26 cellular contexts compared by ENCODE assay signal in the genomic region with DNA sequence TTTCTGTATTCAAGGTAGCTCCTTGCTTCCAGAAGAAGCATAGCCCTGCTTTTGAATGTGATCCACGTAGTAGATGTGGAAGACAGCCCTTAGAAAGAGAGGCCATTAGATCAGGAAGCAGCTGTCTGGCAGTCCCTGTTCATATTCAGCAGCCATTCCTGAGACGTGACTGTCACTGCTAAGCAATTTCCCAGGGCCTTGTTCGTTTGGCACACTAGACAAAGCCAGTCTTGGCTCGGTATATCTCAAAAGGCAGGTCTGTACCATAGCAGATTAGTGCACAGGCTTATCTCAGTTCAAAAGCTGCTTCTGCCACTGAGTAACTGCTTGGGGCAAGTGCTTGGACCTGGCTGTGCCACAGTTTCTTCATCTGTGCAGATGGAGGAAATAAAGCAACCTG.
DNase-seq lines count a peak whose midpoint lies in the region; ATAC-seq and TF ChIP-seq lines count a peak whose summit lies in the region.
"Had no signal": no experiment of that assay in that cellular context is flagged by ENCODE, and none has a peak within 500 bp of the region (broad histone marks: within the 10 kb centered on the region; RNA-seq: fewer than 3 reads in every experiment).

No MANE protein-coding gene starts in this region.

- no peaks in the 10 kb centered on the region for H3K27me3 ChIP-seq in GM23338 (ENCODE audit: insufficient read depth)
- no peaks in the 10 kb centered on the region for H3K27me3 ChIP-seq in neural progenitor cell
- H3K27me3 ChIP-seq in left lung, result no peaks in the 10 kb centered on the region
- H3K27me3 ChIP-seq: adrenal gland, BLaER1, gastroesophageal sphincter, upper lobe of right lung had no signal

- no peak for TF ChIP-seq POLR2A in erythroblast (IDR thresholded peaks at IDR 0.05; ENCODE audit: low read length)

- no peaks in the 10 kb centered on the region; the same call in 2 of the 3 replicates for H3K9me3 Mint-ChIP-seq in GM23338
- no peaks in the 10 kb centered on the region for H3K9me3 Mint-ChIP-seq in neural progenitor cell
- H3K9me3 Mint-ChIP-seq: activated CD4-positive, alpha-beta memory T cell treated with anti-CD3 and anti-CD28 coated beads for 36 hours; natural killer cell treated with Interleukin-12 subunit alpha and Interleukin-12 subunit beta and Interleukin-15 and Interleukin-18, amount 100 ng/mL, for 72 hours had no signal

- intact Hi-C loops in left lung (cut with DNase I), result no loop called here

- H3K9ac ChIP-seq in neural progenitor cell, result no peak overlapping the region
- H3K9ac ChIP-seq: BLaER1 had no signal

- H3K36me3 ChIP-seq in GM23338 (ENCODE audit: insufficient read depth), result no peaks in the 10 kb centered on the region
- no peaks in the 10 kb centered on the region for H3K36me3 ChIP-seq in neural progenitor cell
- H3K36me3 ChIP-seq in left lung, result no peaks in the 10 kb centered on the region
- H3K36me3 ChIP-seq: adrenal gland, BLaER1, gastroesophageal sphincter, SJSA1, upper lobe of right lung had no signal

- H3K79me2 ChIP-seq in GM23338 (replicated peaks; ENCODE audit: insufficient read depth) (no peaks in the 10 kb centered on the region), neural progenitor cell (ENCODE audit: low read depth) (no peaks in the 10 kb centered on the region)

- peak; percentile 31 for DNase-seq in DMS53 (lab: John Stamatoyannopoulos, UW)
- no peak for DNase-seq in DMS53 treated with DMSO at 0.1 percent for 48 hours (lab: John Stamatoyannopoulos, UW; ENCODE audit: unreplicated experiment)
- DNase-seq in GM23338 (ENCODE audit: low spot score), result no peak
- peak; percentile 63 to 81 for DNase-seq in erythroblast (lab: John Stamatoyannopoulos, UW)
- no peak for DNase-seq in neural progenitor cell (ENCODE audit: low spot score)
- DNase-seq in left lung, result no peak
- DNase-seq: activated CD4-positive, alpha-beta memory T cell treated with anti-CD3 and anti-CD28 coated beads for 36 hours; activated gamma-delta T cell treated with Interleukin-2 at 50 U/mL for 16 hours; activated T-cell treated with anti-CD3 and anti-CD28 coated beads for 4 hours; adrenal gland; Caco-2; dermis blood vessel endothelial cell; NCI-H1417 treated with DMSO at 0.1 percent for 48 hours; NCI-H2171 treated with DMSO at 0.1 percent for 48 hours; NCI-H774; stimulated activated CD4-positive, alpha-beta T cell treated with anti-CD3 and anti-CD28 coated beads, Interleukin-4, amount 100 ng/mL, for 1 hour; stimulated activated naive CD8-positive, alpha-beta T cell treated with anti-CD3 and anti-CD28 coated beads, Interleukin-15, amount 100 ng/mL, for 72 hours; T-helper 2 cell; upper lobe of right lung had no signal

- H3K4me3 Mint-ChIP-seq in GM23338 (no peak overlapping the region), neural progenitor cell (no peak overlapping the region)
- H3K4me3 Mint-ChIP-seq: activated CD4-positive, alpha-beta memory T cell treated with anti-CD3 and anti-CD28 coated beads for 36 hours; natural killer cell treated with Interleukin-12 subunit alpha and Interleukin-12 subunit beta and Interleukin-15 and Interleukin-18, amount 100 ng/mL, for 72 hours; stimulated activated naive CD8-positive, alpha-beta T cell treated with anti-CD3 and anti-CD28 coated beads, Interleukin-15, amount 100 ng/mL, for 72 hours had no signal

- no peak overlapping the region for H3K4me3 ChIP-seq in GM23338
- H3K4me3 ChIP-seq in neural progenitor cell, result no peak overlapping the region
- no peak overlapping the region for H3K4me3 ChIP-seq in left lung
- H3K4me3 ChIP-seq: adrenal gland, BLaER1, gastroesophageal sphincter, SJSA1, upper lobe of right lung had no signal

- TF ChIP-seq CTCF in GM23338 (conservative IDR thresholded peaks at IDR 0.05; ENCODE audit: low read depth in 2 of 2) (no peak), neural progenitor cell (IDR thresholded peaks at IDR 0.05) (no peak), left lung (IDR thresholded peaks at IDR 0.05) (no peak)

- no peak overlapping the region for H3K27ac ChIP-seq in GM23338 (ENCODE audit: low read depth)
- no peak overlapping the region for H3K27ac ChIP-seq in neural progenitor cell
- H3K27ac ChIP-seq in left lung, result no peak overlapping the region
- H3K27ac ChIP-seq: 22Rv1, adrenal gland, BLaER1, gastroesophageal sphincter, SJSA1, upper lobe of right lung had no signal

- H3K4me2 ChIP-seq in GM23338 (no peak overlapping the region), neural progenitor cell (no peak overlapping the region)
- H3K4me2 ChIP-seq: BLaER1 had no signal

- H3K4me1 Mint-ChIP-seq in GM23338 (0 out of 3 replicates have a peak, but pooled peaks cover 3% of the 10 kb centered on the region), neural progenitor cell (peaks cover 6% of the 10 kb centered on the region)
- H3K4me1 Mint-ChIP-seq: stimulated activated naive CD8-positive, alpha-beta T cell treated with anti-CD3 and anti-CD28 coated beads, Interleukin-15, amount 100 ng/mL, for 72 hours had no signal

- H3K27ac Mint-ChIP-seq in GM23338 (no peak overlapping the region), neural progenitor cell (no peak overlapping the region)
- H3K27ac Mint-ChIP-seq: activated CD4-positive, alpha-beta memory T cell treated with anti-CD3 and anti-CD28 coated beads for 36 hours; natural killer cell treated with Interleukin-12 subunit alpha and Interleukin-12 subunit beta and Interleukin-15 and Interleukin-18, amount 100 ng/mL, for 72 hours; stimulated activated naive CD8-positive, alpha-beta T cell treated with anti-CD3 and anti-CD28 coated beads, Interleukin-15, amount 100 ng/mL, for 72 hours had no signal

- H3K9me3 ChIP-seq in neural progenitor cell (ENCODE audit: low read depth) (no peaks in the 10 kb centered on the region), left lung (no peaks in the 10 kb centered on the region)
- H3K9me3 ChIP-seq: adrenal gland, BLaER1, Caco-2, gastroesophageal sphincter, SJSA1, upper lobe of right lung had no signal

- H3K4me1 ChIP-seq in GM23338 (ENCODE audit: insufficient read depth), result no peaks in the 10 kb centered on the region
- H3K4me1 ChIP-seq in neural progenitor cell, result no peaks in the 10 kb centered on the region
- H3K4me1 ChIP-seq in left lung, result no peaks in the 10 kb centered on the region
- H3K4me1 ChIP-seq: adrenal gland, BLaER1, Caco-2, gastroesophageal sphincter, SJSA1, upper lobe of right lung had no signal

- no peaks in the 10 kb centered on the region for H3K36me3 Mint-ChIP-seq in GM23338 (ENCODE audit: low read depth)
- H3K36me3 Mint-ChIP-seq in neural progenitor cell, result no peaks in the 10 kb centered on the region
- H3K36me3 Mint-ChIP-seq: activated CD4-positive, alpha-beta memory T cell treated with anti-CD3 and anti-CD28 coated beads for 36 hours; natural killer cell treated with Interleukin-12 subunit alpha and Interleukin-12 subunit beta and Interleukin-15 and Interleukin-18, amount 100 ng/mL, for 72 hours had no signal

- H4K20me1 ChIP-seq in GM23338 (replicated peaks; ENCODE audit: insufficient read depth) (no peaks in the 10 kb centered on the region), neural progenitor cell (ENCODE audit: low read depth) (no peaks in the 10 kb centered on the region)
- H4K20me1 ChIP-seq: BLaER1 had no signal

- no peaks in the 10 kb centered on the region; the same call in 1 of the 2 replicates for H3K9me2 ChIP-seq in GM23338 (ENCODE audit: insufficient read depth)

- no peaks in the 10 kb centered on the region for H3K27me3 Mint-ChIP-seq in GM23338 (ENCODE audit: insufficient read depth, low read depth, poor library complexity)
- peaks cover 3% of the 10 kb centered on the region for H3K27me3 Mint-ChIP-seq in neural progenitor cell (ENCODE audit: insufficient read depth, low read depth)
- H3K27me3 Mint-ChIP-seq: activated CD4-positive, alpha-beta memory T cell treated with anti-CD3 and anti-CD28 coated beads for 36 hours had no signal

- ATAC-seq in GM23338 (no peak), left lung (no peak), GM19467 (IDR thresholded peaks at IDR 0.05; ENCODE audit: unreplicated experiment) (no peak), GM21367 (IDR thresholded peaks at IDR 0.05; ENCODE audit: unreplicated experiment) (no peak)
- ATAC-seq: gastroesophageal sphincter; natural killer cell treated with Interleukin-12 subunit alpha and Interleukin-12 subunit beta and Interleukin-15 and Interleukin-18, amount 100 ng/mL, for 72 hours; stimulated activated naive CD8-positive, alpha-beta T cell treated with anti-CD3 and anti-CD28 coated beads, Interleukin-15, amount 100 ng/mL, for 72 hours; upper lobe of right lung had no signal

- 0 out of 2 replicates have a peak overlapping the region, but pooled peaks have one; percentile 23 for H2AFZ ChIP-seq in GM23338
- H2AFZ ChIP-seq in neural progenitor cell (replicated peaks), result peak overlapping the region; percentile 72

- H3F3A ChIP-seq in GM23338 (replicated peaks; ENCODE audit: low read depth), result no peaks in the 10 kb centered on the region
- no peaks in the 10 kb centered on the region for H3F3A ChIP-seq in neural progenitor cell (ENCODE audit: low read depth)

Comparison
In these comparisons a context has a peak if more than half of its experiments do, and no peak if none do; other contexts are left out.
1. DNase-seq: peak in DMS53 (single experiment) and erythroblast (2 of 2); none in DMS53 treated with DMSO at 0.1 percent for 48 hours (single experiment), GM23338 (single experiment), neural progenitor cell (single experiment) and left lung (0 of 2).